Comparison of ENCODE assay signal across 15 cellular contexts in genomic region chr20:21391495-21392298, GRCh38. TPM values are rescaled to one million over a fixed set of nuclear protein-coding genes. Genes with fewer than 3 reads are reported as not detected.
DNase-seq lines count a peak whose midpoint lies in the region; ATAC-seq and TF ChIP-seq lines count a peak whose summit lies in the region.
"Had no signal": no experiment of that assay in that cellular context is flagged by ENCODE, and none has a peak within 500 bp of the region (broad histone marks: within the 10 kb centered on the region; RNA-seq: fewer than 3 reads in every experiment).

No MANE protein-coding gene starts in this region.

- peak overlapping the region; percentile 60 for H3K4me3 Mint-ChIP-seq in activated naive CD8-positive, alpha-beta T cell treated with anti-CD3 and anti-CD28 coated beads, Interleukin-2, amount 10 ng/mL, durations not matched to agents 7 days and 5 days

- TSS peak; percentile 5 for BruUV-seq in mammary epithelial cell (replicated peaks; lab: Mats Ljungman, UMichigan)

- peaks cover 3% of the 10 kb centered on the region for H3K4me1 ChIP-seq in mammary epithelial cell (ENCODE audit: insufficient read depth, low read length)
- H3K4me1 ChIP-seq in breast epithelium = peaks cover 0 to 6% of the 10 kb centered on the region in 2 donors

- no peak overlapping the region for H2AFZ ChIP-seq in mammary epithelial cell (ENCODE audit: low read depth, low read length)

- H3K9me3 ChIP-seq in mammary epithelial cell (replicated peaks; ENCODE audit: insufficient read depth, low read length) (no peaks in the 10 kb centered on the region), breast epithelium (no peaks in the 10 kb centered on the region)
- H3K9me3 ChIP-seq: colonic mucosa, right atrium auricular region, transverse colon had no signal

- H3K79me2 ChIP-seq in mammary epithelial cell (ENCODE audit: insufficient read depth, low read length) = no peaks in the 10 kb centered on the region

- no peak for TF ChIP-seq CTCF in mammary epithelial cell (conservative IDR thresholded peaks at IDR 0.05 in 1 of 2, IDR thresholded peaks at IDR 0.05 in 1 of 2; ENCODE audit: extremely low read depth in 1 of 2, insufficient read depth in 1 of 2, low read depth in 1 of 2, low read length in 2 of 2)
- no peak for TF ChIP-seq CTCF in breast epithelium (IDR thresholded peaks at IDR 0.05)
- no peak for TF ChIP-seq CTCF in omental fat pad (IDR thresholded peaks at IDR 0.05)

- H3K27me3 ChIP-seq in mammary epithelial cell (ENCODE audit: insufficient read depth, low read length) (peaks cover 21% of the 10 kb centered on the region), breast epithelium (peaks cover 8 to 34% of the 10 kb centered on the region in 2 donors)

- no peaks in the 10 kb centered on the region for H3K9me3 Mint-ChIP-seq in activated naive CD8-positive, alpha-beta T cell treated with anti-CD3 and anti-CD28 coated beads, Interleukin-2, amount 10 ng/mL, durations not matched to agents 7 days and 5 days

- no peak for DNase-seq in mammary epithelial cell
- DNase-seq in breast epithelium (ENCODE audit: low spot score in 2 of 2) = no peak
- DNase-seq in activated naive CD8-positive, alpha-beta T cell treated with anti-CD3 and anti-CD28 coated beads, Interleukin-2, amount 10 ng/mL, durations not matched to agents 7 days and 5 days = no peak
- peak; percentile 56 for DNase-seq in iPS-NIHi7 (ENCODE audit: extremely low spot score)
- DNase-seq in stimulated activated naive CD8-positive, alpha-beta T cell treated with anti-CD3 and anti-CD28 coated beads, Interleukin-15, Interleukin-2, amounts not matched to agents 100 U/mL and 50 U/mL, for 24 hours = peak; percentile 12
- no peak for DNase-seq in omental fat pad (ENCODE audit: low spot score)
- DNase-seq: colonic mucosa, EL, NCI-H1694 treated with DMSO at 0.1 percent for 48 hours, T-helper 9 cell, transverse colon had no signal

- 66% methylated on average over 21 of the region's 58 CpGs for WGBS in mammary epithelial cell (ENCODE audit: low coverage, missing lambda C conversion rate)

- in situ Hi-C loops in mammary epithelial cell (cut with MboI; ENCODE audit: low sequenced_read_pairs in 2 of 2) = no loop called here

- H3K36me3 ChIP-seq in mammary epithelial cell (ENCODE audit: insufficient read depth, low read length) (peaks cover 1% of the 10 kb centered on the region), breast epithelium (no peaks in the 10 kb centered on the region)
- H3K36me3 ChIP-seq: colonic mucosa had no signal

- no peak overlapping the region for H3K27ac ChIP-seq in mammary epithelial cell (ENCODE audit: insufficient read depth, low read depth, low read length)
- no peak overlapping the region for H3K27ac ChIP-seq in breast epithelium
- H3K27ac ChIP-seq: colonic mucosa, right atrium auricular region, transverse colon had no signal

- POLR2A ChIA-PET in activated naive CD8-positive, alpha-beta T cell treated with anti-CD3 and anti-CD28 coated beads, Interleukin-2, amount 10 ng/mL, durations not matched to agents 7 days and 5 days (lab: Charles Lee) = no interaction called here

- intact Hi-C loops in mammary epithelial cell (cut with micrococcal nuclease) = no loop called here
- intact Hi-C loops in breast epithelium (cut with DNase I; ENCODE audit: low total_unique reads) = no loop called here

- ATAC-seq in activated naive CD8-positive, alpha-beta T cell treated with anti-CD3 and anti-CD28 coated beads, Interleukin-2, amount 10 ng/mL, durations not matched to agents 7 days and 5 days (ENCODE audit: low read depth) = no peak
- ATAC-seq in stimulated activated naive CD8-positive, alpha-beta T cell treated with anti-CD3 and anti-CD28 coated beads, Interleukin-15, Interleukin-2, amounts not matched to agents 100 U/mL and 50 U/mL, for 24 hours = no peak
- no peak for ATAC-seq in HG03342 (IDR thresholded peaks at IDR 0.05; ENCODE audit: unreplicated experiment)
- no peak for ATAC-seq in omental fat pad (ENCODE audit: low FRiP score)
- no peak for ATAC-seq in HG02852 (IDR thresholded peaks at IDR 0.05; ENCODE audit: unreplicated experiment)

- no peak overlapping the region for H3K4me2 ChIP-seq in mammary epithelial cell (ENCODE audit: insufficient read depth, low read depth, low read length)

- H3K9ac ChIP-seq in mammary epithelial cell (ENCODE audit: insufficient read depth, low read length) = no peak overlapping the region

- H3K36me3 Mint-ChIP-seq in activated naive CD8-positive, alpha-beta T cell treated with anti-CD3 and anti-CD28 coated beads, Interleukin-2, amount 10 ng/mL, durations not matched to agents 7 days and 5 days = peaks cover 20% of the 10 kb centered on the region

- peaks cover 19% of the 10 kb centered on the region for H3K4me1 Mint-ChIP-seq in activated naive CD8-positive, alpha-beta T cell treated with anti-CD3 and anti-CD28 coated beads, Interleukin-2, amount 10 ng/mL, durations not matched to agents 7 days and 5 days

- CTCF ChIA-PET in mammary epithelial cell (lab: Charles Lee; ENCODE audit: low non-redundant PET) = interaction anchor here (0.6 kb wide), 1 partner anchor 45 kb away, joined by 3 read pairs; no protein-coding TSS in a partner anchor

- H3K4me3 ChIP-seq in mammary epithelial cell (replicated peaks in 1 of 3; ENCODE audit: insufficient read depth in 1 of 3, low read depth in 2 of 3, low read length in 3 of 3) (no peak overlapping the region), breast epithelium (no peak overlapping the region)
- H3K4me3 ChIP-seq: colonic mucosa, right atrium auricular region, transverse colon had no signal

- no peak overlapping the region for H3K27ac Mint-ChIP-seq in activated naive CD8-positive, alpha-beta T cell treated with anti-CD3 and anti-CD28 coated beads, Interleukin-2, amount 10 ng/mL, durations not matched to agents 7 days and 5 days

- peaks cover 3% of the 10 kb centered on the region for H4K20me1 ChIP-seq in mammary epithelial cell (ENCODE audit: insufficient read depth, low read length)

- TF ChIP-seq POLR2A in breast epithelium (IDR thresholded peaks at IDR 0.05) = no peak

- H3K27me3 Mint-ChIP-seq in activated naive CD8-positive, alpha-beta T cell treated with anti-CD3 and anti-CD28 coated beads, Interleukin-2, amount 10 ng/mL, durations not matched to agents 7 days and 5 days = peaks cover 49% of the 10 kb centered on the region

- dilution Hi-C loops in mammary epithelial cell (cut with HindIII; ENCODE audit: low sequenced_read_pairs) = no loop called here

RNA-seq across cellular contexts. Expression of gene NKX2-4, which starts 5.6 kb away (rescaled TPM):
- not detected for total RNA-seq in mammary epithelial cell
- polyA plus RNA-seq in mammary epithelial cell = not detected
- not detected for polyA minus RNA-seq in mammary epithelial cell
- not detected for total RNA-seq in breast epithelium
- not detected for total RNA-seq in activated naive CD8-positive, alpha-beta T cell treated with anti-CD3 and anti-CD28 coated beads, Interleukin-2, amount 10 ng/mL, durations not matched to agents 7 days and 5 days
- total RNA-seq in omental fat pad = not detected
- total RNA-seq: colonic mucosa, frontal cortex, right atrium auricular region, transverse colon had no signal

Comparison
In these comparisons a context has a peak if more than half of its experiments do, and no peak if none do; other contexts are left out.
1. DNase-seq: peak in iPS-NIHi7 (single experiment) and stimulated activated naive CD8-positive, alpha-beta T cell treated with anti-CD3 and anti-CD28 coated beads, Interleukin-15, Interleukin-2, amounts not matched to agents 100 U/mL and 50 U/mL, for 24 hours (single experiment); none in mammary epithelial cell (single experiment), breast epithelium (0 of 2), activated naive CD8-positive, alpha-beta T cell treated with anti-CD3 and anti-CD28 coated beads, Interleukin-2, amount 10 ng/mL, durations not matched to agents 7 days and 5 days (single experiment) and omental fat pad (single experiment).